Comparison of ENCODE assay signal across 27 cellular contexts in the genomic region with DNA sequence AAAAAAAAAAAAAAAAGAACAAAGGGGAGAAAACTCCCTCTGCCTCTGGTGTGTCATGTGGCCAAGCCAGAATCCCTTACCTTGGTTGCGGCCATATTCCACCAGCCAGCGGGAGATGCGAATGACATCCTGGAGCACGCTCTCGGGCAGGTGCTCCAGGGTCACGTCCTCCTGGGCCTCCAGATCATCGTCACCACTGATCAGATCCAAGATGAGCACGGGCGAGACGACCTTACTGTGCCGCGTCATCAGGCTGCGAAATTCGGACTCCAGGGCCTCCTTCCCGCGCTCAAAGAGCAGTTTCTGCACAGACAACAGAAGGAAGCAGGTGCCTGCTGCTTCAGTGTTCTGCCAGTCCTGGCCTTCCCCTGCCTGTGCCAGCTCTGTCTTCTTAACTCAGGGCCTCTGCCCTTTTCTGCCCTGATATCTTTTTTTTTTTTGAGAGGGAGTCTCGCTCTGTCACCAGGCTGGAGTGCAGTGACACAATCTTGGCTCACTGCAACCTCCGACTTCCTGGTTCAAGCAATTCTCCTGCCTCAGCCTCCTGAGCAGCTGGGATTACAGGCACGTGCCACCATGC. TPM values are rescaled to one million over a fixed set of nuclear protein-coding genes. Genes with fewer than 3 reads are reported as not detected.
"Had no signal": no experiment of that assay in that cellular context is flagged by ENCODE, and none has a peak within 500 bp of the region (broad histone marks: within the 10 kb centered on the region; RNA-seq: fewer than 3 reads in every experiment).

No MANE protein-coding gene starts in this region.

- H3K27ac ChIP-seq: KMS-11 had no signal

- H3K27me3 ChIP-seq: MG63 had no signal

- H3K9me3 ChIP-seq: MG63, SK-N-SH had no signal

- H3K9ac ChIP-seq: KMS-11, SK-N-SH had no signal

- H3K9me3 Mint-ChIP-seq: IgD-negative memory B cell had no signal

- H3K4me3 Mint-ChIP-seq: IgD-negative memory B cell had no signal

- H3K4me2 ChIP-seq: KMS-11, SK-N-SH had no signal

- DNase-seq: MG63, NCI-H1092, NCI-H1105 treated with DMSO at 0.1 percent for 48 hours, NCI-H1417 treated with DMSO at 0.1 percent for 48 hours, NCI-H146, NCI-H1694 treated with DMSO at 0.1 percent for 48 hours, NCI-H1930, NCI-H2081, NCI-H2107, NCI-H226, NCI-H446, NCI-H510A, NCI-H524 treated with DMSO at 0.1 percent for 48 hours, NCI-H69, NCI-H774, RPMI8226, SHP77, SK-N-SH, SW 1271 had no signal

- H3K4me3 ChIP-seq: K562, MG63 had no signal

- H3K27me3 Mint-ChIP-seq: IgD-negative memory B cell had no signal

- H3K27ac Mint-ChIP-seq: IgD-negative memory B cell had no signal

- ATAC-seq: HepG2, K562 had no signal

- FAIRE-seq: HepG2, K562, RCC 7860 had no signal

RNA-seq across cellular contexts. Expression of gene ZACN, which starts 18.8 kb away (rescaled TPM):
- total RNA-seq: LHCN-M2 had no signal
- polyA plus RNA-seq: K562, SK-N-SH had no signal

RNA-seq across cellular contexts. Expression of gene GALR2, which starts 23.2 kb away (rescaled TPM):
- total RNA-seq: K562, LHCN-M2 had no signal

RNA-seq across cellular contexts. Expression of gene FOXJ1, which starts 43.2 kb away (rescaled TPM):
- total RNA-seq: HT1080, LHCN-M2, SK-MEL-5 had no signal
- polyA plus RNA-seq: IgD-negative memory B cell, K562, SK-N-SH had no signal
